In the genomic region with DNA sequence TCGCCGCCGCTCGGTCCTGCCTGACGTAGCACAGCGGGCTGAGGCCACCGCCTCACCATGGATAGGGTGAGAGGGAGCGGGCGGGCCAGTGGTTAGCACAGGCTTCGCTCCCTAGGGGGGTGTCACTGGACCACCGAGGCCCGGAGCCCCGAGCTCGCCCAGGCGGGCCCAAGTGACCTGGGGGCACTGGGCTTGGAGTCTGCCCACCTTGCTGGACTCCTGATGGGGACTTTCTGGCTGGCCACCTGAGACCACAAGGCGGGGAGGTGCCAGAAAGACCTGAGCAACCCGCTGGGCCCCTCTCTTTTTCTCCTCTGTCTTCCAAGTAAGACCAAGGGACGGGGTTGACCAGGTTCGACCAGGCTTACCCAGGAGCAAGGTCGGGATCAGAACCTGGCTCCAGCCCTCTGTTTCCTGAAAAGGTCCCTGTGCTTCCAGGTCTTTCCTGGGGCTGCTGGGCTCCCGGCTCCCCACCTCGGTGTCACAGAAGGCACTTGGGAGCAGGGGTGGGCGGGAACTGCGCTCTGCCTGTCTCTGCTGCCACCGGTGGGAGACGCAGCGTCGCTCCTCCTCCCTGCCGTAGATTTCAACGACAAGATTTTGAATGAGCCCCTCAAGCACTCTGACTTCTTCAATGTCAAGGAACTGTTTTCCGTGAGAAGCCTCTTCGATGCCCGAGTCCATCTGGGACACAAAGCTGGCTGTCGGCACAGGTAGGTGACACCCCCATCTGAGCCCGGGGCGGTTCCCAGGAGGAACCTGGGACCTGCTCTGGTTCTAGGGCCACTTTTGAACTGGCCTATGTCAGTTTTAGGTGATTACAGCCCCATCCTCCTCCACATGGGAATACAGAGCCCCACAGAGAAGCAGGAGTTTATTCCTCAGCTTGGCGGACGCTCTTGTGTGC, we compare ENCODE assay signal across 8 cellular contexts. TPM values are rescaled to one million over a fixed set of nuclear protein-coding genes. Genes with fewer than 3 reads are reported as not detected.
DNase-seq lines count a peak whose midpoint lies in the region; ATAC-seq and TF ChIP-seq lines count a peak whose summit lies in the region.

No MANE protein-coding gene starts in this region.

- H3K36me3 ChIP-seq in kidney epithelial cell (ENCODE audit: control insufficient read depth, insufficient read depth, low read length) = no peaks in the 10 kb centered on the region
- peaks cover 25% of the 10 kb centered on the region for H3K36me3 ChIP-seq in thoracic aorta

- TF ChIP-seq CTCF in brain (conservative IDR thresholded peaks at IDR 0.05) = no peak
- no peak for TF ChIP-seq CTCF in kidney epithelial cell (IDR thresholded peaks at IDR 0.05; ENCODE audit: insufficient read depth, low read length, poor library complexity, severe bottlenecking)
- no peak for TF ChIP-seq CTCF in thoracic aorta (IDR thresholded peaks at IDR 0.05)

- DNase-seq in DMS53 (lab: John Stamatoyannopoulos, UW) (peak; percentile 36), HuH-7 (ENCODE audit: low spot score) (peak; percentile 73), kidney epithelial cell (ENCODE audit: low read depth) (no peak), thoracic aorta (ENCODE audit: low spot score) (no peak), mesenteric fat pad (ENCODE audit: low spot score) (no peak)

- H3K27ac ChIP-seq in thoracic aorta = no peak overlapping the region

- peaks cover 24% of the 10 kb centered on the region for H3K4me1 Mint-ChIP-seq in brain

- peaks cover 20% of the 10 kb centered on the region for H3K36me3 Mint-ChIP-seq in brain

- H3K27me3 ChIP-seq in kidney epithelial cell (ENCODE audit: control insufficient read depth, insufficient read depth, low read length) (no peaks in the 10 kb centered on the region), thoracic aorta (replicated peaks; ENCODE audit: insufficient read depth) (no peaks in the 10 kb centered on the region)

- H3K9me3 Mint-ChIP-seq in brain = no peaks in the 10 kb centered on the region

- ATAC-seq in thoracic aorta (ENCODE audit: insufficient number of reproducible peaks, low FRiP score, low read depth) (no peak), GM21447 (IDR thresholded peaks at IDR 0.05; ENCODE audit: unreplicated experiment) (no peak), GM19455 (IDR thresholded peaks at IDR 0.05; ENCODE audit: unreplicated experiment) (no peak)

- peak overlapping the region in 3 of 5 experiments; percentile 76 to 87 (median 86) for H3K27ac Mint-ChIP-seq in brain

- H3K4me1 ChIP-seq in thoracic aorta (ENCODE audit: control insufficient read depth in 1 of 2, low read depth in 2 of 2) = peaks cover 3 to 23% of the 10 kb centered on the region in 2 donors

- H3K4me3 Mint-ChIP-seq in brain = peak overlapping the region; percentile 89 to 92 (median 91)

- H3K4me3 ChIP-seq in kidney epithelial cell (ENCODE audit: low read depth, low read length) (peak overlapping the region; percentile 82), thoracic aorta (peak overlapping the region; percentile 90)

- H3K9me3 ChIP-seq in thoracic aorta = no peaks in the 10 kb centered on the region

- no peaks in the 10 kb centered on the region for H3K27me3 Mint-ChIP-seq in brain

RNA-seq across cellular contexts. Expression of gene MRPS2, which starts 1.0 kb away (rescaled TPM):
- 64.0 TPM for polyA plus RNA-seq in brain (ENCODE audit: insufficient read depth, low read depth, low replicate concordance)
- total RNA-seq in kidney epithelial cell = 72.4 and 93.2 TPM in 2 replicates
- total RNA-seq in thoracic aorta = 10 to 100 TPM; 31.5 to 32.2 TPM
- 25.9 TPM for total RNA-seq in mesenteric fat pad

RNA-seq across cellular contexts. Expression of gene LCN1, which starts 19.7 kb away (rescaled TPM):
- polyA plus RNA-seq in brain (ENCODE audit: insufficient read depth, low read depth, low replicate concordance) = not detected
- total RNA-seq in kidney epithelial cell (not detected in 2 replicates), thoracic aorta (not detected), mesenteric fat pad (2.3 TPM)

RNA-seq across cellular contexts. Expression of gene PPP1R26, which starts 21.9 kb away (rescaled TPM):
- 20.1 TPM for polyA plus RNA-seq in brain (ENCODE audit: insufficient read depth, low read depth, low replicate concordance)
- total RNA-seq in kidney epithelial cell (47.2 and 48.0 TPM in 2 replicates), thoracic aorta (10 to 100 TPM; 11.9 to 17.6 TPM), mesenteric fat pad (10.6 TPM)

RNA-seq across cellular contexts. Expression of gene OBP2A, which starts 44.4 kb away (rescaled TPM):
- polyA plus RNA-seq in brain (ENCODE audit: insufficient read depth, low read depth, low replicate concordance) = not detected
- not detected in 2 replicates for total RNA-seq in kidney epithelial cell
- not detected for total RNA-seq in thoracic aorta
- not detected for total RNA-seq in mesenteric fat pad

Comparison
In these comparisons a context has a peak if more than half of its experiments do, and no peak if none do; other contexts are left out.
1. DNase-seq: peak in DMS53 (single experiment) and HuH-7 (single experiment); none in kidney epithelial cell (single experiment), thoracic aorta (single experiment) and mesenteric fat pad (single experiment).